In the genomic region with DNA sequence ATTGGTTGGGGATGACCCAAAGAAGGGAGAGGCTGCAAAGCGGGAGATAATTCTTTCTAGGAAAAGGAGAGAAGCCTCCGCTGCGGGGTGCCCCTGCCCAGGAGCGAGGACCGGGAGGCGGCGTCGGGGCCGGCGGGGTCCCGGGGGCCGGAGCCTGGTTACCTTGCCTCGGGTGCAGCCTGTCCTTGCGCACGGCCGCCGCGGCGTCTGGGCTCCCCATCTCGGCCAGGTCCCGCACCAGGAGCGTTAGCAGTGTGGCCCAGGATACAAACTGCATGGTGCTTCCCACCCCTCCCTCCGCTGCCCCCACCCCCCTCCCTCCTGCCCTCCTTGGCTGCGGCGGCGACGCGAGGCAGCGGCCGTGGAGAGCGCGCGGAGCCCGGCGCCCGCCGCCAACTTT, we compare ENCODE assay signal across 9 cellular contexts. TPM values are rescaled to one million over a fixed set of nuclear protein-coding genes. Genes with fewer than 3 reads are reported as not detected.
DNase-seq lines count a peak whose midpoint lies in the region; TF ChIP-seq lines count a peak whose summit lies in the region.
"Had no signal": no experiment of that assay in that cellular context is flagged by ENCODE, and none has a peak within 500 bp of the region (broad histone marks: within the 10 kb centered on the region; RNA-seq: fewer than 3 reads in every experiment).

No MANE protein-coding gene starts in this region.

- H3K4me3 ChIP-seq in HFF-Myc (replicated peaks; ENCODE audit: low read depth, low read length): peak overlapping the region; percentile 46
- peak overlapping the region; percentile 77 for H3K4me3 ChIP-seq in coronary artery
- H3K4me3 ChIP-seq in liver (ENCODE audit: low read depth in 1 of 3, low read length in 3 of 3): peak overlapping the region; percentile 30 to 74 (median 52)
- H3K4me3 ChIP-seq in spleen: peak overlapping the region; percentile 45 to 72 (median 52)

- TF ChIP-seq RAD21 in liver (IDR thresholded peaks at IDR 0.05): no peak

- H3K9me3 ChIP-seq in liver (ENCODE audit: control insufficient read depth in 4 of 4, low read length in 3 of 4) (no peaks in the 10 kb centered on the region), spleen (no peaks in the 10 kb centered on the region)

- intact Hi-C loops in spleen (cut with DNase I; ENCODE audit: low total_unique reads): loop anchor here (10.0 kb wide), 1 partner anchor 487 kb away; no protein-coding TSS in a partner anchor

- H3K9ac ChIP-seq in liver (ENCODE audit: low read depth in 1 of 2, low read length in 2 of 2): no peak overlapping the region

- TF ChIP-seq CTCF in HFF-Myc (IDR thresholded peaks at IDR 0.05; ENCODE audit: low read depth, low read length, missing control alignments): no peak
- no peak for TF ChIP-seq CTCF in coronary artery (IDR thresholded peaks at IDR 0.05)
- no peak for TF ChIP-seq CTCF in liver (IDR thresholded peaks at IDR 0.05; ENCODE audit: low read depth, low read length, missing input control)
- TF ChIP-seq CTCF in spleen (IDR thresholded peaks at IDR 0.05 in 8 of 11, conservative IDR thresholded peaks at IDR 0.05 in 3 of 11): no peak

- no peak for TF ChIP-seq POLR2A in spleen (IDR thresholded peaks at IDR 0.05)

- H3K27me3 ChIP-seq in liver (ENCODE audit: control insufficient read depth in 4 of 4, insufficient read depth in 4 of 4, low read length in 3 of 4) (peaks cover 0 to 3% (median 0%) of the 10 kb centered on the region in 4 donors), spleen (replicated peaks in 1 of 7) (peaks cover 0 to 56% (median 21%) of the 10 kb centered on the region in 7 donors)

- H3K4me1 ChIP-seq in liver (ENCODE audit: control insufficient read depth in 4 of 4, insufficient read depth in 4 of 4, low read length in 3 of 4) (peaks cover 3 to 37% (median 27%) of the 10 kb centered on the region in 4 donors), spleen (peaks cover 0 to 42% (median 15%) of the 10 kb centered on the region in 6 donors)

- 1% methylated on average over 37 of the region's 37 CpGs for WGBS in liver
- WGBS in spleen, 5 donors: 1 to 10% (median 4%) methylated on average over 9 to 37 of the region's 37 CpGs

- H3K27ac ChIP-seq in coronary artery (peak overlapping the region; percentile 94 to 96), liver (ENCODE audit: low read depth in 1 of 2, low read length in 2 of 2) (peak overlapping the region; percentile 87 to 90), spleen (peak overlapping the region; percentile 69 to 94 (median 85))

- DNase-seq in HFF-Myc (ENCODE audit: extremely low read depth, low read depth): no peak
- DNase-seq in coronary artery (ENCODE audit: low spot score): peak; percentile 81
- DNase-seq in spleen: peak; percentile 65
- no peak for DNase-seq in globus pallidus (ENCODE audit: low spot score)
- DNase-seq in stimulated activated CD4-positive, alpha-beta T cell treated with anti-CD3 and anti-CD28 coated beads, Interleukin-4, amount 100 ng/mL, for 1 hour: no peak
- no peak for DNase-seq in stimulated activated naive CD4-positive, alpha-beta T cell (lab: John Stamatoyannopoulos, UW)
- no peak for DNase-seq in stimulated activated CD4-positive, alpha-beta T cell treated with anti-CD3 and anti-CD28 coated beads, Interleukin-1b, Interleukin-23, amount 100 ng/mL, for 48 hours
- DNase-seq: activated T-cell treated with anti-CD3 and anti-CD28 coated beads, Interleukin-2, amount 50 U/mL, for 1 hour had no signal

- no peaks in the 10 kb centered on the region for H3K36me3 ChIP-seq in liver (ENCODE audit: control insufficient read depth in 4 of 4, insufficient read depth in 3 of 4, low read depth in 1 of 4, low read length in 3 of 4)
- no peaks in the 10 kb centered on the region for H3K36me3 ChIP-seq in spleen

TF ChIP-seq in liver, 16 proteins besides CTCF, POLR2A, EP300 and RAD21:
- TF ChIP-seq HNF4A (conservative IDR thresholded peaks at IDR 0.05): no peak
- TF ChIP-seq FOXA2 (IDR thresholded peaks at IDR 0.05): no peak
- TF ChIP-seq HNF4G (IDR thresholded peaks at IDR 0.05): no peak
- TF ChIP-seq EGR1 (IDR thresholded peaks at IDR 0.05; ENCODE audit: low read depth in 2 of 2): no peak
- no peak for TF ChIP-seq GABPA (IDR thresholded peaks at IDR 0.05 in 1 of 2, conservative IDR thresholded peaks at IDR 0.05 in 1 of 2)
- TF ChIP-seq NR2F2 (IDR thresholded peaks at IDR 0.05): no peak
- TF ChIP-seq, protein P1, sequence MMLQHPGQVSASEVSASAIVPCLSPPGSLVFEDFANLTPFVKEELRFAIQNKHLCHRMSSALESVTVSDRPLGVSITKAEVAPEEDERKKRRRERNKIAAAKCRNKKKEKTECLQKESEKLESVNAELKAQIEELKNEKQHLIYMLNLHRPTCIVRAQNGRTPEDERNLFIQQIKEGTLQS (IDR thresholded peaks at IDR 0.05): no peak
- TF ChIP-seq TAF1 (conservative IDR thresholded peaks at IDR 0.05): no peak
- TF ChIP-seq, protein P2, sequence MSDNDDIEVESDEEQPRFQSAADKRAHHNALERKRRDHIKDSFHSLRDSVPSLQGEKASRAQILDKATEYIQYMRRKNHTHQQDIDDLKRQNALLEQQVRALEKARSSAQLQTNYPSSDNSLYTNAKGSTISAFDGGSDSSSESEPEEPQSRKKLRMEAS (IDR thresholded peaks at IDR 0.05): no peak
- no peak for TF ChIP-seq RXRA (IDR thresholded peaks at IDR 0.05)
- TF ChIP-seq SP1 (IDR thresholded peaks at IDR 0.05): no peak
- TF ChIP-seq, protein P3, sequence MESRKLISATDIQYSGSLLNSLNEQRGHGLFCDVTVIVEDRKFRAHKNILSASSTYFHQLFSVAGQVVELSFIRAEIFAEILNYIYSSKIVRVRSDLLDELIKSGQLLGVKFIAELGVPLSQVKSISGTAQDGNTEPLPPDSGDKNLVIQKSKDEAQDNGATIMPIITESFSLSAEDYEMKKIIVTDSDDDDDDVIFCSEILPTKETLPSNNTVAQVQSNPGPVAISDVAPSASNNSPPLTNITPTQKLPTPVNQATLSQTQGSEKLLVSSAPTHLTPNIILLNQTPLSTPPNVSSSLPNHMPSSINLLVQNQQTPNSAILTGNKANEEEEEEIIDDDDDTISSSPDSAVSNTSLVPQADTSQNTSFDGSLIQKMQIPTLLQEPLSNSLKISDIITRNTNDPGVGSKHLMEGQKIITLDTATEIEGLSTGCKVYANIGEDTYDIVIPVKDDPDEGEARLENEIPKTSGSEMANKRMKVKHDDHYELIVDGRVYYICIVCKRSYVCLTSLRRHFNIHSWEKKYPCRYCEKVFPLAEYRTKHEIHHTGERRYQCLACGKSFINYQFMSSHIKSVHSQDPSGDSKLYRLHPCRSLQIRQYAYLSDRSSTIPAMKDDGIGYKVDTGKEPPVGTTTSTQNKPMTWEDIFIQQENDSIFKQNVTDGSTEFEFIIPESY (IDR thresholded peaks at IDR 0.05): no peak
- TF ChIP-seq YY1 (IDR thresholded peaks at IDR 0.05): no peak
- TF ChIP-seq, protein P4, sequence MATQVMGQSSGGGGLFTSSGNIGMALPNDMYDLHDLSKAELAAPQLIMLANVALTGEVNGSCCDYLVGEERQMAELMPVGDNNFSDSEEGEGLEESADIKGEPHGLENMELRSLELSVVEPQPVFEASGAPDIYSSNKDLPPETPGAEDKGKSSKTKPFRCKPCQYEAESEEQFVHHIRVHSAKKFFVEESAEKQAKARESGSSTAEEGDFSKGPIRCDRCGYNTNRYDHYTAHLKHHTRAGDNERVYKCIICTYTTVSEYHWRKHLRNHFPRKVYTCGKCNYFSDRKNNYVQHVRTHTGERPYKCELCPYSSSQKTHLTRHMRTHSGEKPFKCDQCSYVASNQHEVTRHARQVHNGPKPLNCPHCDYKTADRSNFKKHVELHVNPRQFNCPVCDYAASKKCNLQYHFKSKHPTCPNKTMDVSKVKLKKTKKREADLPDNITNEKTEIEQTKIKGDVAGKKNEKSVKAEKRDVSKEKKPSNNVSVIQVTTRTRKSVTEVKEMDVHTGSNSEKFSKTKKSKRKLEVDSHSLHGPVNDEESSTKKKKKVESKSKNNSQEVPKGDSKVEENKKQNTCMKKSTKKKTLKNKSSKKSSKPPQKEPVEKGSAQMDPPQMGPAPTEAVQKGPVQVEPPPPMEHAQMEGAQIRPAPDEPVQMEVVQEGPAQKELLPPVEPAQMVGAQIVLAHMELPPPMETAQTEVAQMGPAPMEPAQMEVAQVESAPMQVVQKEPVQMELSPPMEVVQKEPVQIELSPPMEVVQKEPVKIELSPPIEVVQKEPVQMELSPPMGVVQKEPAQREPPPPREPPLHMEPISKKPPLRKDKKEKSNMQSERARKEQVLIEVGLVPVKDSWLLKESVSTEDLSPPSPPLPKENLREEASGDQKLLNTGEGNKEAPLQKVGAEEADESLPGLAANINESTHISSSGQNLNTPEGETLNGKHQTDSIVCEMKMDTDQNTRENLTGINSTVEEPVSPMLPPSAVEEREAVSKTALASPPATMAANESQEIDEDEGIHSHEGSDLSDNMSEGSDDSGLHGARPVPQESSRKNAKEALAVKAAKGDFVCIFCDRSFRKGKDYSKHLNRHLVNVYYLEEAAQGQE (IDR thresholded peaks at IDR 0.05): no peak
- no peak for TF ChIP-seq JUND (IDR thresholded peaks at IDR 0.05)

RNA-seq across cellular contexts. Expression of a gene that starts 0.4 kb away (rescaled TPM):
- 10 to 100 TPM; 13.5 to 13.8 TPM for total RNA-seq in liver
- polyA plus RNA-seq in liver: 1 to 10 TPM; 1.2 to 1.3 TPM
- total RNA-seq in spleen: 100 to 1,000 TPM in 1 of 7 donors, 10 to 100 TPM in 6; 28.8 to 112 (median 62.2) TPM
- polyA plus RNA-seq in spleen: 10 to 100 TPM in 2 of 3 donors, 1 to 10 TPM in 1; 9.1 to 19.5 (median 15.4) TPM

Comparison
In these comparisons a context has a peak if more than half of its experiments do, and no peak if none do; other contexts are left out.
1. DNase-seq: peak in coronary artery (single experiment) and spleen (single experiment); none in HFF-Myc (single experiment), globus pallidus (single experiment), stimulated activated CD4-positive, alpha-beta T cell treated with anti-CD3 and anti-CD28 coated beads, Interleukin-4, amount 100 ng/mL, for 1 hour (single experiment), stimulated activated naive CD4-positive, alpha-beta T cell (0 of 6) and stimulated activated CD4-positive, alpha-beta T cell treated with anti-CD3 and anti-CD28 coated beads, Interleukin-1b, Interleukin-23, amount 100 ng/mL, for 48 hours (single experiment).
2. Peak in every context shown above with its lines, with median percentiles within 50 percentile points of each other: H3K4me3 ChIP-seq and H3K27ac ChIP-seq.